Comparison of ENCODE assay signal across 30 cellular contexts in the genomic region with DNA sequence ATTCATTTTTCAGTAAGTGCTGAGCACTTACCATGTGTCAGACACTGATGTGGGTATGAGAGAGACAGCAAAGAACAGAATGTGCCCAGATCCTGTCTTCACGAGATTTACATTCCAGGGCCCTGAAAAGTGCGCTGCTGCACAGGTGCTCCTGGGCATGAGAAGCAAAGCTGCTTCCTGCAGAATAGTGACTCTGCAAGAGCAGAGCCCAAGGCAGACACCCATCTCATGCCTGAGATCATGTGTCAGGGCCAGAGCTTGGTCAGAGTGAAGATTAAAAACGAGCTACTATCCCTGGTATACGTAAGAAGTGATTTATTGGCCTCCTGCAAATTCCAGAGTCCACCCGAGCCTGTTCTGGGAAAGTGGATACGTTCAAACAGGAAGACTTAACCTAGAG.
"Had no signal": no experiment of that assay in that cellular context is flagged by ENCODE, and none has a peak within 500 bp of the region (broad histone marks: within the 10 kb centered on the region; RNA-seq: fewer than 3 reads in every experiment).

No MANE protein-coding gene starts in this region.

- DNase-seq: activated CD4-positive, alpha-beta memory T cell treated with anti-CD3 and anti-CD28 coated beads for 36 hours; activated CD4-positive, alpha-beta T cell treated with anti-CD3 and anti-CD28 coated beads, Interleukin-2, amount 10 ng/mL, durations not matched to agents 7 days and 5 days; activated CD4-positive, CD25-positive, alpha-beta regulatory T cell; activated CD8-positive, alpha-beta memory T cell treated with anti-CD3 and anti-CD28 coated beads for 24 hours; activated gamma-delta T cell; activated naive CD4-positive, alpha-beta T cell treated with anti-CD3 and anti-CD28 coated beads for 36 hours; activated T-cell treated with anti-CD3 and anti-CD28 coated beads for 4 hours; activated T-cell treated with anti-CD3 and anti-CD28 coated beads, Interleukin-2, amount 50 U/mL, for 48 hours; amygdala; KG1; NCI-H1048; NCI-H146; NCI-H187 treated with DMSO at 0.1 percent for 48 hours; NCI-H2081 treated with DMSO at 0.1 percent for 48 hours; NCI-H2171 treated with DMSO at 0.1 percent for 48 hours; NCI-H226; NCI-H524 treated with DMSO at 0.1 percent for 48 hours; NCI-H774; NK-92 treated with Interleukin-12 subunit alpha and Interleukin-12 subunit beta, amount 100 ng/mL, for 24 hours; OCI-M1; RPMI8226; T-cell; T-helper 2 cell; T1000 had no signal

- ATAC-seq: activated T-helper 17 cell treated with anti-CD3 and anti-CD28 coated beads, Interleukin-2, amount 50 U/mL, for 72 hours; Panc1; Right ventricle myocardium inferior; T-cell had no signal

- H3K4me3 ChIP-seq: SK-N-MC had no signal

- FAIRE-seq: astrocyte, TTC549 had no signal

- H3K27ac ChIP-seq: SK-N-MC had no signal
